ENCODE assay signal across 9 cellular contexts in genomic region chr4:577499-578450, GRCh38. TPM values are rescaled to one million over a fixed set of nuclear protein-coding genes. Genes with fewer than 3 reads are reported as not detected.
DNase-seq lines count a peak whose midpoint lies in the region; ATAC-seq, FAIRE-seq and TF ChIP-seq lines count a peak whose summit lies in the region.
"Had no signal": no experiment of that assay in that cellular context is flagged by ENCODE, and none has a peak within 500 bp of the region (broad histone marks: within the 10 kb centered on the region; RNA-seq: fewer than 3 reads in every experiment).

No MANE protein-coding gene starts in this region.

- no peaks in the 10 kb centered on the region for H3K27me3 ChIP-seq in Caco-2 (replicated peaks; ENCODE audit: control insufficient read depth, insufficient read depth, low read length)
- H3K27me3 ChIP-seq in HUES64 (ENCODE audit: insufficient read depth, low read length) = peaks cover 87% of the 10 kb centered on the region
- H3K27me3 ChIP-seq in bronchial epithelial cell (ENCODE audit: control insufficient read depth, insufficient read depth, low read length) = peaks cover 32% of the 10 kb centered on the region
- peaks cover 45% of the 10 kb centered on the region for H3K27me3 ChIP-seq in CD4-positive, alpha-beta T cell (ENCODE audit: control insufficient read depth, insufficient read depth, low read length)

- H3K36me3 Mint-ChIP-seq in Caco-2 (ENCODE audit: insufficient read depth, unreplicated experiment) = no peaks in the 10 kb centered on the region
- peaks cover 0 to 7% of the 10 kb centered on the region in 2 donors for H3K36me3 Mint-ChIP-seq in naive B cell
- H3K36me3 Mint-ChIP-seq in CD4-positive, alpha-beta T cell (ENCODE audit: low read depth) = no peaks in the 10 kb centered on the region

- H3K9me3 ChIP-seq in Caco-2 (no peaks in the 10 kb centered on the region), HUES64 (ENCODE audit: insufficient read depth, low read depth, low read length) (no peaks in the 10 kb centered on the region)
- no peaks in the 10 kb centered on the region for H3K9me3 ChIP-seq in CD4-positive, alpha-beta T cell (ENCODE audit: control insufficient read depth, low read length)

- TF ChIP-seq CTCF in Caco-2 (IDR thresholded peaks at IDR 0.05; ENCODE audit: insufficient read depth in 1 of 2, low read depth in 1 of 2, low read length in 1 of 2, severe bottlenecking in 1 of 2, unreplicated experiment in 1 of 2) (no peak), bronchial epithelial cell (IDR thresholded peaks at IDR 0.05; ENCODE audit: insufficient read depth, low read length, severe bottlenecking) (no peak)
- TF ChIP-seq CTCF in CD4-positive, alpha-beta T cell (IDR thresholded peaks at IDR 0.05) = no peak

- H3K36me3 ChIP-seq in Caco-2 (ENCODE audit: control insufficient read depth, insufficient read depth, low read length) (no peaks in the 10 kb centered on the region), HUES64 (ENCODE audit: insufficient read depth, low read length) (no peaks in the 10 kb centered on the region), bronchial epithelial cell (ENCODE audit: control insufficient read depth, insufficient read depth, low read length) (no peaks in the 10 kb centered on the region)
- H3K36me3 ChIP-seq: heart right ventricle had no signal

- H3K9ac ChIP-seq in HUES64 (ENCODE audit: low read depth, low read length) = no peak overlapping the region

- no peak for FAIRE-seq in bronchial epithelial cell (lab: Jason Lieb, UNC)

- no peaks in the 10 kb centered on the region for H3K4me1 ChIP-seq in Caco-2
- H3K4me1 ChIP-seq in HUES64 (ENCODE audit: insufficient read depth, low read length) = peaks cover 13% of the 10 kb centered on the region

- 4% methylated on average over 52 of the region's 52 CpGs for WGBS in HUES64

- no peak overlapping the region for H3K27ac ChIP-seq in HUES64 (ENCODE audit: low read depth, low read length)
- H3K27ac ChIP-seq in CD4-positive, alpha-beta T cell (ENCODE audit: low read depth, low read length) = no peak overlapping the region
- H3K27ac ChIP-seq: heart right ventricle had no signal

- ATAC-seq in naive B cell (ENCODE audit: low read depth in 2 of 2) (no peak), GM18517 (IDR thresholded peaks at IDR 0.05; ENCODE audit: unreplicated experiment) (no peak), GM21367 (IDR thresholded peaks at IDR 0.05; ENCODE audit: unreplicated experiment) (no peak)
- ATAC-seq in CD4-positive, alpha-beta T cell (ENCODE audit: poor library complexity) = no peak

- POLR2A ChIA-PET in Caco-2 (lab: Charles Lee) = no interaction called here
- POLR2A ChIA-PET in CD4-positive, alpha-beta T cell (lab: Charles Lee) = no interaction called here

- no peaks in the 10 kb centered on the region for H3K27me3 Mint-ChIP-seq in Caco-2 (ENCODE audit: insufficient read depth, unreplicated experiment)
- peaks cover 40 to 75% (median 60%) of the 10 kb centered on the region in 3 donors for H3K27me3 Mint-ChIP-seq in naive B cell
- H3K27me3 Mint-ChIP-seq in CD4-positive, alpha-beta T cell = peaks cover 64% of the 10 kb centered on the region

- no peaks in the 10 kb centered on the region for H3K9me3 Mint-ChIP-seq in Caco-2 (ENCODE audit: unreplicated experiment)
- H3K9me3 Mint-ChIP-seq in naive B cell = peaks cover 0 to 15% (median 13%) of the 10 kb centered on the region in 7 donors
- H3K9me3 Mint-ChIP-seq in CD4-positive, alpha-beta T cell = no peaks in the 10 kb centered on the region

- H3K4me3 Mint-ChIP-seq in Caco-2 (ENCODE audit: unreplicated experiment) (peak overlapping the region; percentile 70), naive B cell (peak overlapping the region in 6 of 8 donors; percentile 32 to 85 (median 64))
- H3K4me3 Mint-ChIP-seq in CD4-positive, alpha-beta T cell = no peak overlapping the region

- intact Hi-C loops in Caco-2 (cut with micrococcal nuclease; ENCODE audit: unreplicated experiment) = no loop called here
- intact Hi-C loops in CD4-positive, alpha-beta T cell (cut with DNase I, micrococcal nuclease) = no loop called here

- H3K4me3 ChIP-seq in Caco-2 (ENCODE audit: low read depth, low read length) = peak overlapping the region; percentile 29
- peak overlapping the region; percentile 56 for H3K4me3 ChIP-seq in HUES64 (ENCODE audit: low read length)
- H3K4me3 ChIP-seq in bronchial epithelial cell (ENCODE audit: low read depth, low read length) = no peak overlapping the region

- DNase-seq in Caco-2 = peak in 1 of 2 experiments; percentile 14
- peak; percentile 29 for DNase-seq in bronchial epithelial cell (ENCODE audit: low read depth)
- no peak for DNase-seq in naive B cell
- DNase-seq in NCI-H510A (lab: John Stamatoyannopoulos, UW) = no peak
- DNase-seq in CD4-positive, alpha-beta T cell = no peak
- DNase-seq: heart right ventricle had no signal

- BruUV-seq in Caco-2 (replicated peaks; lab: Mats Ljungman, UMichigan) = no TSS peak

- H3K27ac Mint-ChIP-seq in Caco-2 (ENCODE audit: unreplicated experiment) = no peak overlapping the region
- H3K27ac Mint-ChIP-seq in naive B cell = peak overlapping the region in 2 of 6 donors; percentile 43 to 66
- H3K27ac Mint-ChIP-seq in CD4-positive, alpha-beta T cell = no peak overlapping the region

- CTCF ChIA-PET in Caco-2 (lab: Charles Lee) = no interaction called here
- CTCF ChIA-PET in CD4-positive, alpha-beta T cell (lab: Charles Lee) = no interaction called here

- H3K4me1 Mint-ChIP-seq in Caco-2 (ENCODE audit: low read depth, unreplicated experiment) = no peaks in the 10 kb centered on the region
- peaks cover 10 to 21% (median 21%) of the 10 kb centered on the region in 3 donors for H3K4me1 Mint-ChIP-seq in naive B cell
- H3K4me1 Mint-ChIP-seq in CD4-positive, alpha-beta T cell (ENCODE audit: low read depth) = peaks cover 5% of the 10 kb centered on the region

RNA-seq across cellular contexts. Expression of gene TMEM271, which starts 1.7 kb away (rescaled TPM):
- not detected in 2 replicates for total RNA-seq in Caco-2 (2022)
- 0.10 TPM for polyA plus RNA-seq in HUES64 (2013, experiment 1 of 2)
- not detected for polyA plus RNA-seq in HUES64 (2013, experiment 2 of 2)
- total RNA-seq in bronchial epithelial cell = not detected in 2 replicates
- polyA plus RNA-seq in naive B cell (ENCODE audit: low read depth in 6 of 6) = not detected
- total RNA-seq in CD4-positive, alpha-beta T cell = not detected
- total RNA-seq: heart right ventricle had no signal
- polyA plus RNA-seq: heart right ventricle had no signal

RNA-seq across cellular contexts. Expression of gene PDE6B, which starts 47.6 kb away (rescaled TPM):
- total RNA-seq in Caco-2 (2022) (not detected in 2 replicates), bronchial epithelial cell (0.64 TPM in 1 of 2 replicates, not detected in the other)
- polyA plus RNA-seq in HUES64 (2013, experiment 1 of 2) = 3.1 TPM
- 3.5 TPM for polyA plus RNA-seq in HUES64 (2013, experiment 2 of 2)
- polyA plus RNA-seq in naive B cell (ENCODE audit: low read depth in 6 of 6) = 10 to 100 TPM; 24.3 to 39.4 (median 30.0) TPM
- 10 to 100 TPM; 11.4 to 12.4 TPM for total RNA-seq in CD4-positive, alpha-beta T cell
